In the genomic region with DNA sequence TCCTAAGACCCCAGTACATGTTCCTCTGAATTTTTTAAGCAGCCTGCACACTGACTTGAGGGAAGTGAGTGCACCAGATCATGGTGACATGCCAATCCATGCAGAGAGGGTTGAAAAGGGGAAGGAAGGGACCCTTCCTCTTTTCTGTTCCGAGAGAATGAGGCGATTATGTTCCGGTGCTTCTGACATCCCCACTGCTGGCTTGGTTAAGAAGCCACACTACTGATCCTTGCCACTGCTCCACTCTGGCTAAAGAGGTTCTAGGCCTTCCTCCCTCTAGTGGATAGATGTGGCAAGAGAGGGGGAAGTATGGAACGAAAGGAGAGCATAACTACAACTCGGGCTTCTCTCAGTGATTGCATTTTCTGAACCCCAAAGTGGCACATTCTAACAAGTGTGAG, we compare ENCODE assay signal across 1 cellular context.
TF ChIP-seq lines count a peak whose summit lies in the region.

No MANE protein-coding gene starts in this region.

TF ChIP-seq in HepG2, 621 proteins besides CTCF, POLR2A, EP300 and RAD21 (continued from another document and continues in another):
- TF ChIP-seq, protein P1, sequence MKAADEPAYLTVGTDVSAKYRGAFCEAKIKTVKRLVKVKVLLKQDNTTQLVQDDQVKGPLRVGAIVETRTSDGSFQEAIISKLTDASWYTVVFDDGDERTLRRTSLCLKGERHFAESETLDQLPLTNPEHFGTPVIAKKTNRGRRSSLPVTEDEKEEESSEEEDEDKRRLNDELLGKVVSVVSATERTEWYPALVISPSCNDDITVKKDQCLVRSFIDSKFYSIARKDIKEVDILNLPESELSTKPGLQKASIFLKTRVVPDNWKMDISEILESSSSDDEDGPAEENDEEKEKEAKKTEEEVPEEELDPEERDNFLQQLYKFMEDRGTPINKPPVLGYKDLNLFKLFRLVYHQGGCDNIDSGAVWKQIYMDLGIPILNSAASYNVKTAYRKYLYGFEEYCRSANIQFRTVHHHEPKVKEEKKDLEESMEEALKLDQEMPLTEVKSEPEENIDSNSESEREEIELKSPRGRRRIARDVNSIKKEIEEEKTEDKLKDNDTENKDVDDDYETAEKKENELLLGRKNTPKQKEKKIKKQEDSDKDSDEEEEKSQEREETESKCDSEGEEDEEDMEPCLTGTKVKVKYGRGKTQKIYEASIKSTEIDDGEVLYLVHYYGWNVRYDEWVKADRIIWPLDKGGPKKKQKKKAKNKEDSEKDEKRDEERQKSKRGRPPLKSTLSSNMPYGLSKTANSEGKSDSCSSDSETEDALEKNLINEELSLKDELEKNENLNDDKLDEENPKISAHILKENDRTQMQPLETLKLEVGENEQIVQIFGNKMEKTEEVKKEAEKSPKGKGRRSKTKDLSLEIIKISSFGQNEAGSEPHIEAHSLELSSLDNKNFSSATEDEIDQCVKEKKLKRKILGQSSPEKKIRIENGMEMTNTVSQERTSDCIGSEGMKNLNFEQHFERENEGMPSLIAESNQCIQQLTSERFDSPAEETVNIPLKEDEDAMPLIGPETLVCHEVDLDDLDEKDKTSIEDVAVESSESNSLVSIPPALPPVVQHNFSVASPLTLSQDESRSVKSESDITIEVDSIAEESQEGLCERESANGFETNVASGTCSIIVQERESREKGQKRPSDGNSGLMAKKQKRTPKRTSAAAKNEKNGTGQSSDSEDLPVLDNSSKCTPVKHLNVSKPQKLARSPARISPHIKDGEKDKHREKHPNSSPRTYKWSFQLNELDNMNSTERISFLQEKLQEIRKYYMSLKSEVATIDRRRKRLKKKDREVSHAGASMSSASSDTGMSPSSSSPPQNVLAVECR (CRISPR knock-in tag; IDR thresholded peaks at IDR 0.05; ENCODE audit: borderline replicate concordance), result peak; percentile 36; the same call in 1 of the 2 replicates
- TF ChIP-seq ZFX (CRISPR knock-in tag; IDR thresholded peaks at IDR 0.05; ENCODE audit: low read depth), result peak; percentile 77
- TF ChIP-seq MLLT10 (CRISPR knock-in tag; IDR thresholded peaks at IDR 0.05), result no peak
- no peak for TF ChIP-seq KLF16 (CRISPR knock-in tag; IDR thresholded peaks at IDR 0.05)
- TF ChIP-seq ZNF644 (CRISPR knock-in tag; IDR thresholded peaks at IDR 0.05; ENCODE audit: low read depth), result peak; percentile 64
- TF ChIP-seq PTBP1 (IDR thresholded peaks at IDR 0.05; ENCODE audit: low read depth, low read length, poor library complexity, severe bottlenecking), result no peak
- TF ChIP-seq ZFY (CRISPR knock-in tag; IDR thresholded peaks at IDR 0.05), result peak; percentile 59
- no peak for TF ChIP-seq MTF1 (CRISPR knock-in tag; IDR thresholded peaks at IDR 0.05)
- TF ChIP-seq ZBTB3 (CRISPR knock-in tag; IDR thresholded peaks at IDR 0.05; ENCODE audit: borderline replicate concordance, low read depth), result no peak
- TF ChIP-seq, protein P2, sequence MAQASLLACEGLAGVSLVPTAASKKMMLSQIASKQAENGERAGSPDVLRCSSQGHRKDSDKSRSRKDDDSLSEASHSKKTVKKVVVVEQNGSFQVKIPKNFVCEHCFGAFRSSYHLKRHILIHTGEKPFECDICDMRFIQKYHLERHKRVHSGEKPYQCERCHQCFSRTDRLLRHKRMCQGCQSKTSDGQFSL (CRISPR knock-in tag; IDR thresholded peaks at IDR 0.05), result peak; percentile 64; the same call in 1 of the 2 replicates
- TF ChIP-seq JDP2 (CRISPR knock-in tag; IDR thresholded peaks at IDR 0.05; ENCODE audit: borderline replicate concordance), result no peak
- TF ChIP-seq HNRNPL (IDR thresholded peaks at IDR 0.05; ENCODE audit: low read depth, low read length), result no peak
- no peak for TF ChIP-seq E2F2 (CRISPR knock-in tag; IDR thresholded peaks at IDR 0.05; ENCODE audit: borderline replicate concordance)
- TF ChIP-seq ZNF788 (CRISPR knock-in tag; IDR thresholded peaks at IDR 0.05; ENCODE audit: borderline replicate concordance), result no peak
- 0 out of 2 replicates have a peak, but pooled peaks have one; percentile 22 for TF ChIP-seq THAP11 (CRISPR knock-in tag; IDR thresholded peaks at IDR 0.05)
- TF ChIP-seq, protein P3, sequence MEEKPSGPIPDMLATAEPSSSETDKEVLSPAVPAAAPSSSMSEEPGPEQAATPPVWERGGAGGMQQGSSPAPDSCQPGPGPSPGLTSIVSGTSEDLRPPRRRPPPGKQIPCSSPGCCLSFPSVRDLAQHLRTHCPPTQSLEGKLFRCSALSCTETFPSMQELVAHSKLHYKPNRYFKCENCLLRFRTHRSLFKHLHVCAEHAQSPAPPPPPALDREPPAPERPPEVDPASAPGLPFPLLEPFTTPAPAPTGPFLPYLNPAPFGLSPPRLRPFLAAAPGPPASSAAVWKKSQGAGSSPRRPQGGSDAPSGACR (CRISPR knock-in tag; IDR thresholded peaks at IDR 0.05), result no peak
- no peak for TF ChIP-seq BCL3 (CRISPR knock-in tag; IDR thresholded peaks at IDR 0.05)
- no peak for TF ChIP-seq ZC3H13 (CRISPR knock-in tag; IDR thresholded peaks at IDR 0.05)
- TF ChIP-seq, protein P4, sequence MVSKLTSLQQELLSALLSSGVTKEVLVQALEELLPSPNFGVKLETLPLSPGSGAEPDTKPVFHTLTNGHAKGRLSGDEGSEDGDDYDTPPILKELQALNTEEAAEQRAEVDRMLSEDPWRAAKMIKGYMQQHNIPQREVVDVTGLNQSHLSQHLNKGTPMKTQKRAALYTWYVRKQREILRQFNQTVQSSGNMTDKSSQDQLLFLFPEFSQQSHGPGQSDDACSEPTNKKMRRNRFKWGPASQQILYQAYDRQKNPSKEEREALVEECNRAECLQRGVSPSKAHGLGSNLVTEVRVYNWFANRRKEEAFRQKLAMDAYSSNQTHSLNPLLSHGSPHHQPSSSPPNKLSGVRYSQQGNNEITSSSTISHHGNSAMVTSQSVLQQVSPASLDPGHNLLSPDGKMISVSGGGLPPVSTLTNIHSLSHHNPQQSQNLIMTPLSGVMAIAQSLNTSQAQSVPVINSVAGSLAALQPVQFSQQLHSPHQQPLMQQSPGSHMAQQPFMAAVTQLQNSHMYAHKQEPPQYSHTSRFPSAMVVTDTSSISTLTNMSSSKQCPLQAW (CRISPR knock-in tag; IDR thresholded peaks at IDR 0.05), result peak; percentile 40; the same call in 1 of the 2 replicates
- no peak for TF ChIP-seq HOXA5 (CRISPR knock-in tag; IDR thresholded peaks at IDR 0.05)
- no peak for TF ChIP-seq SIX1 (CRISPR knock-in tag; IDR thresholded peaks at IDR 0.05; ENCODE audit: borderline replicate concordance)
- TF ChIP-seq, protein P5, sequence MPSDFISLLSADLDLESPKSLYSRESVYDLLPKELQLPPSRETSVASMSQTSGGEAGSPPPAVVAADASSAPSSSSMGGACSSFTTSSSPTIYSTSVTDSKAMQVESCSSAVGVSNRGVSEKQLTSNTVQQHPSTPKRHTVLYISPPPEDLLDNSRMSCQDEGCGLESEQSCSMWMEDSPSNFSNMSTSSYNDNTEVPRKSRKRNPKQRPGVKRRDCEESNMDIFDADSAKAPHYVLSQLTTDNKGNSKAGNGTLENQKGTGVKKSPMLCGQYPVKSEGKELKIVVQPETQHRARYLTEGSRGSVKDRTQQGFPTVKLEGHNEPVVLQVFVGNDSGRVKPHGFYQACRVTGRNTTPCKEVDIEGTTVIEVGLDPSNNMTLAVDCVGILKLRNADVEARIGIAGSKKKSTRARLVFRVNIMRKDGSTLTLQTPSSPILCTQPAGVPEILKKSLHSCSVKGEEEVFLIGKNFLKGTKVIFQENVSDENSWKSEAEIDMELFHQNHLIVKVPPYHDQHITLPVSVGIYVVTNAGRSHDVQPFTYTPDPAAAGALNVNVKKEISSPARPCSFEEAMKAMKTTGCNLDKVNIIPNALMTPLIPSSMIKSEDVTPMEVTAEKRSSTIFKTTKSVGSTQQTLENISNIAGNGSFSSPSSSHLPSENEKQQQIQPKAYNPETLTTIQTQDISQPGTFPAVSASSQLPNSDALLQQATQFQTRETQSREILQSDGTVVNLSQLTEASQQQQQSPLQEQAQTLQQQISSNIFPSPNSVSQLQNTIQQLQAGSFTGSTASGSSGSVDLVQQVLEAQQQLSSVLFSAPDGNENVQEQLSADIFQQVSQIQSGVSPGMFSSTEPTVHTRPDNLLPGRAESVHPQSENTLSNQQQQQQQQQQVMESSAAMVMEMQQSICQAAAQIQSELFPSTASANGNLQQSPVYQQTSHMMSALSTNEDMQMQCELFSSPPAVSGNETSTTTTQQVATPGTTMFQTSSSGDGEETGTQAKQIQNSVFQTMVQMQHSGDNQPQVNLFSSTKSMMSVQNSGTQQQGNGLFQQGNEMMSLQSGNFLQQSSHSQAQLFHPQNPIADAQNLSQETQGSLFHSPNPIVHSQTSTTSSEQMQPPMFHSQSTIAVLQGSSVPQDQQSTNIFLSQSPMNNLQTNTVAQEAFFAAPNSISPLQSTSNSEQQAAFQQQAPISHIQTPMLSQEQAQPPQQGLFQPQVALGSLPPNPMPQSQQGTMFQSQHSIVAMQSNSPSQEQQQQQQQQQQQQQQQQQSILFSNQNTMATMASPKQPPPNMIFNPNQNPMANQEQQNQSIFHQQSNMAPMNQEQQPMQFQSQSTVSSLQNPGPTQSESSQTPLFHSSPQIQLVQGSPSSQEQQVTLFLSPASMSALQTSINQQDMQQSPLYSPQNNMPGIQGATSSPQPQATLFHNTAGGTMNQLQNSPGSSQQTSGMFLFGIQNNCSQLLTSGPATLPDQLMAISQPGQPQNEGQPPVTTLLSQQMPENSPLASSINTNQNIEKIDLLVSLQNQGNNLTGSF (CRISPR knock-in tag; IDR thresholded peaks at IDR 0.05), result no peak
- no peak for TF ChIP-seq ZIK1 (CRISPR knock-in tag; IDR thresholded peaks at IDR 0.05; ENCODE audit: borderline replicate concordance, low read depth)
- no peak for TF ChIP-seq ZNF790 (CRISPR knock-in tag; IDR thresholded peaks at IDR 0.05; ENCODE audit: borderline replicate concordance)
- no peak for TF ChIP-seq FUBP1 (CRISPR knock-in tag; IDR thresholded peaks at IDR 0.05; ENCODE audit: borderline replicate concordance)
- TF ChIP-seq ZNF292 (CRISPR knock-in tag; IDR thresholded peaks at IDR 0.05; ENCODE audit: borderline replicate concordance, low read depth), result peak; percentile 30; the same call in 1 of the 2 replicates
- no peak for TF ChIP-seq SP5 (CRISPR knock-in tag; IDR thresholded peaks at IDR 0.05; ENCODE audit: borderline replicate concordance, low read depth)
- no peak for TF ChIP-seq ZBTB14 (CRISPR knock-in tag; IDR thresholded peaks at IDR 0.05)
- TF ChIP-seq RAD51 (IDR thresholded peaks at IDR 0.05; ENCODE audit: borderline replicate concordance), result no peak
- TF ChIP-seq GATAD2A (CRISPR knock-in tag; IDR thresholded peaks at IDR 0.05), result peak; percentile 14; the same call in 1 of the 2 replicates
- no peak for TF ChIP-seq PATZ1 (CRISPR knock-in tag; IDR thresholded peaks at IDR 0.05)
- no peak for TF ChIP-seq REPIN1 (CRISPR knock-in tag; IDR thresholded peaks at IDR 0.05; ENCODE audit: borderline replicate concordance, low read depth)
- TF ChIP-seq PBX3 (CRISPR knock-in tag; IDR thresholded peaks at IDR 0.05; ENCODE audit: borderline replicate concordance), result no peak
